In the genomic region with DNA sequence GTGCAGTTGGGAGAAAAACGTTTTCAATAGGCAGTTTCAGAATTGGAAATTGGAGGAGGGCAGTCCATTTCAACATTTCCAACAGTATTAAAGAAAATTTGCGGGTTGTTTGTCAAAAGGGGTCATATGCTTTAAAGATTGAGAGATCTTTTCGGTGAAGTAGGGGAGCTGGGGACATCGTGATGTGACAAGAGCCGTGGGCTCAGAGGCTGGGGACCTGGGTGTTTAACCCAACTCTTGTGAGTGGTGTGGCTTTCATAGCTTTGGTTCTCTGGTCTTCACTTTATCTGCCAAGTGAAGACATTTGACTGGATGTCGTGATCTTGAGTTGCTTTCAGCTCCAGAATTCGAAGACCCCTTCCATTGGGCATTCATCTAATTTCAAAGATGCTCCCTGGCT, we compare ENCODE assay signal across 1 cellular context.
TF ChIP-seq lines count a peak whose summit lies in the region.

No MANE protein-coding gene starts in this region.

TF ChIP-seq in IMR-90, 13 proteins besides CTCF, POLR2A, EP300 and RAD21 (continued from another document):
- TF ChIP-seq SMC3 (IDR thresholded peaks at IDR 0.05; ENCODE audit: low read depth, low read length) (no peak), RCOR1 (IDR thresholded peaks at IDR 0.05; ENCODE audit: insufficient replicate concordance, low read length) (no peak), MAFK (IDR thresholded peaks at IDR 0.05; ENCODE audit: low read depth, low read length) (no peak), RFX5 (IDR thresholded peaks at IDR 0.05; ENCODE audit: low read depth, low read length) (no peak), BHLHE40 (IDR thresholded peaks at IDR 0.05; ENCODE audit: low read depth, low read length) (no peak), NFE2L2 (IDR thresholded peaks at IDR 0.05; ENCODE audit: low read depth, low read length) (no peak), MAZ (IDR thresholded peaks at IDR 0.05; ENCODE audit: borderline replicate concordance, low read depth, low read length) (no peak), FOS (IDR thresholded peaks at IDR 0.05; ENCODE audit: low read depth, low read length) (no peak)
- TF ChIP-seq, protein P1, sequence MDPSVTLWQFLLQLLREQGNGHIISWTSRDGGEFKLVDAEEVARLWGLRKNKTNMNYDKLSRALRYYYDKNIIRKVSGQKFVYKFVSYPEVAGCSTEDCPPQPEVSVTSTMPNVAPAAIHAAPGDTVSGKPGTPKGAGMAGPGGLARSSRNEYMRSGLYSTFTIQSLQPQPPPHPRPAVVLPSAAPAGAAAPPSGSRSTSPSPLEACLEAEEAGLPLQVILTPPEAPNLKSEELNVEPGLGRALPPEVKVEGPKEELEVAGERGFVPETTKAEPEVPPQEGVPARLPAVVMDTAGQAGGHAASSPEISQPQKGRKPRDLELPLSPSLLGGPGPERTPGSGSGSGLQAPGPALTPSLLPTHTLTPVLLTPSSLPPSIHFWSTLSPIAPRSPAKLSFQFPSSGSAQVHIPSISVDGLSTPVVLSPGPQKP (IDR thresholded peaks at IDR 0.05; ENCODE audit: borderline replicate concordance, low read depth, low read length), result no peak
TF ChIP-seq in IMR-90: peak in this region for 0.
